1 cellular context compared by ENCODE assay signal in the genomic region with DNA sequence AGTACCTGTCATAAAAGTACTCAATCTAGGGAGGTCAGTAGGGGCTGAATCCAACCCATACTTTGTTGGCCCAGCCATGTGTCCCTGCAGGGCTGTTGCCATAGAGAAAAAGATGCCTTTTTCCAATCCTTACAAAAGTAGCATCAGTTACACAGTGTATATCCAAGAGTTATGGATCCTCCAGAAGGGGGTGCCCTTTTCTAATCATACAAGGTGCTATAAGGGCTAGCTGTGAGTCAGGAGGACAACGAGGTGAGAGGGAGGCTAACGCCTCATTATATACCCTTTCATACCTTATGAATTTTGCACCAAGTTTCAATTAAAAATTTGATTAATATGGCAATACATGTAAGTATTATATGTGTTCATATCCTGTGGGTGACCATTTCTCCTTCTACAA.
TF ChIP-seq lines count a peak whose summit lies in the region.

No MANE protein-coding gene starts in this region.

TF ChIP-seq in HepG2, 621 proteins besides CTCF, POLR2A, EP300 and RAD21:
- TF ChIP-seq GPN1 (CRISPR knock-in tag; IDR thresholded peaks at IDR 0.05; ENCODE audit: borderline replicate concordance) (no peak), STAG1 (CRISPR knock-in tag; IDR thresholded peaks at IDR 0.05) (peak; percentile 49)
